1 cellular context compared by ENCODE assay signal in the genomic region with DNA sequence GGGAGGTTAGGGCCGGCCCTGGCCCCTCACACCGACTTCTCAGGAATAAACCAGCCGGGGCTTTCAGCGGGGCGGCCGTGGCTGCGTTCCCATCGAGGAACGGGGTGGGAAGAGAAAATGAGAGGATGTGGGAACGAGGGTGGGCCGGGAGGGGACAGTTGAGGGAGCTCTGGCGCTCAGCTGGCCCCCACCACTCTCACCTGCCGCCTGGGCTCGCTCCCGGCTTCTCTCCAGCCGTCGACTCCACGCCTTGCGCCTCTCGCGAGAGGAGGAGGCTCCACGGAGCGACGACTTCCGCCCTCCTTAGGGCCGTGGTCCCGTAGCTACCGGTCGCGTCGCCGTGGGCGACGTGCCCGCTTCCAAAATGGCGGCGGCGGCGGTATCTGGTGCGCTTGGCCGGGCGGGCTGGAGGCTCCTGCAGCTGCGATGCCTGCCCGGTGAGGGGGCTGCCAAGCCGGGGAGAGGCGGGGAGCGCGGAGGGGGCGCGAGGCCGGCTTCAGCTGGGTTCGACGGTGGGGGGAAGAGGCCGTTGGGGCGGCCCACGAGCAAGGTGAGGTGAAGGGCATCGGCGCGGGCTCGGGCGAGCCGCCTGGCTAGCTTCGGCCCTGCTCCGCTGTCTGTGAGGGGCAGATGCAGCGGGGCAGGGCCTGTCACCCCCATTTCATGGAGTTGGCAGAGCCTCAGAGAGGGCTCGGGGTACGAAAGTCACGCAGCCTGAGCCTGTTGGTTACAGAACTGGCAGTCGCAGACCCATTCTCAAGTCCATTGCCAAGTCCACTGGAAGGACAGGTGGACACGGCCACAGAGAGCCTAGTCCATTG.
TF ChIP-seq lines count a peak whose summit lies in the region.

Gene CIAPIN1, minus strand, starts transcription at position 244 of the 821 bp plus-strand sequence. CDS start 6,457 bp downstream, outside the sequence.
Gene COQ9, plus strand, starts transcription at position 338 of the 821 bp plus-strand sequence. Its CDS starts 27 bp downstream, at position 365.

TF ChIP-seq in K562, 482 proteins besides CTCF, POLR2A, EP300 and RAD21 (continued from another document and continues in another):
- TF ChIP-seq, protein P1, sequence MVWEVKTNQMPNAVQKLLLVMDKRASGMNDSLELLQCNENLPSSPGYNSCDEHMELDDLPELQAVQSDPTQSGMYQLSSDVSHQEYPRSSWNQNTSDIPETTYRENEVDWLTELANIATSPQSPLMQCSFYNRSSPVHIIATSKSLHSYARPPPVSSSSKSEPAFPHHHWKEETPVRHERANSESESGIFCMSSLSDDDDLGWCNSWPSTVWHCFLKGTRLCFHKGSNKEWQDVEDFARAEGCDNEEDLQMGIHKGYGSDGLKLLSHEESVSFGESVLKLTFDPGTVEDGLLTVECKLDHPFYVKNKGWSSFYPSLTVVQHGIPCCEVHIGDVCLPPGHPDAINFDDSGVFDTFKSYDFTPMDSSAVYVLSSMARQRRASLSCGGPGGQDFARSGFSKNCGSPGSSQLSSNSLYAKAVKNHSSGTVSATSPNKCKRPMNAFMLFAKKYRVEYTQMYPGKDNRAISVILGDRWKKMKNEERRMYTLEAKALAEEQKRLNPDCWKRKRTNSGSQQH (CRISPR knock-in tag; IDR thresholded peaks at IDR 0.05): no peak
- TF ChIP-seq BCL6 (CRISPR knock-in tag; IDR thresholded peaks at IDR 0.05) (no peak), ZNF584 (CRISPR knock-in tag; IDR thresholded peaks at IDR 0.05; ENCODE audit: low read depth) (no peak), ZNF263 (CRISPR knock-in tag; IDR thresholded peaks at IDR 0.05; ENCODE audit: borderline replicate concordance) (no peak; the same call in 1 of the 2 replicates), TARDBP (IDR thresholded peaks at IDR 0.05) (no peak), ESRRB (CRISPR knock-in tag; IDR thresholded peaks at IDR 0.05; ENCODE audit: borderline replicate concordance) (no peak), HMGN3 (IDR thresholded peaks at IDR 0.05; ENCODE audit: borderline replicate concordance, extremely low read depth, insufficient read length, low read depth, low read length) (peak; percentile 54), RBM14 (IDR thresholded peaks at IDR 0.05; ENCODE audit: borderline replicate concordance, insufficient read depth, low read depth, low read length) (no peak), BCOR (IDR thresholded peaks at IDR 0.05) (no peak), ZSCAN32 (CRISPR knock-in tag; IDR thresholded peaks at IDR 0.05) (no peak), CBFA2T3 (IDR thresholded peaks at IDR 0.05) (no peak), MAFF (IDR thresholded peaks at IDR 0.05; ENCODE audit: low read length) (peak; percentile 79; the same call in 1 of the 2 replicates), GATA2 (CRISPR knock-in tag; IDR thresholded peaks at IDR 0.05) (no peak), ZNF124 (CRISPR knock-in tag; IDR thresholded peaks at IDR 0.05) (no peak), U2AF1 (optimal IDR thresholded peaks at IDR 0.05; ENCODE audit: low read depth, low read length) (peak; percentile 52), TBL1XR1 (IDR thresholded peaks at IDR 0.05; ENCODE audit: low read length in 2 of 2) (no peak; a peak in 1 of 4 replicates), STAT5B (CRISPR knock-in tag; IDR thresholded peaks at IDR 0.05) (no peak), NCOA1 (IDR thresholded peaks at IDR 0.05; ENCODE audit: low read depth) (no peak), PHF8 (IDR thresholded peaks at IDR 0.05; ENCODE audit: borderline replicate concordance, low read length) (peak; percentile 91), YY1 (IDR thresholded peaks at IDR 0.05; ENCODE audit: borderline replicate concordance in 1 of 3, control insufficient read depth in 1 of 3, extremely low read depth in 1 of 3, insufficient read depth in 3 of 3, insufficient read length in 1 of 3, insufficient replicate concordance in 2 of 3, low read depth in 1 of 3, low read length in 2 of 3) (peak; percentile 98 to 100 (median 99)), POLR2AphosphoS5 (IDR thresholded peaks at IDR 0.05; ENCODE audit: control insufficient read depth, insufficient read depth, low read depth, low read length) (peak; percentile 87; the same call in 1 of the 2 replicates), SRSF9 (IDR thresholded peaks at IDR 0.05; ENCODE audit: borderline replicate concordance, low read depth, low read length) (no peak), BMI1 (IDR thresholded peaks at IDR 0.05; ENCODE audit: low read length) (no peak), PKNOX1 (IDR thresholded peaks at IDR 0.05) (no peak)
- TF ChIP-seq, protein P2, sequence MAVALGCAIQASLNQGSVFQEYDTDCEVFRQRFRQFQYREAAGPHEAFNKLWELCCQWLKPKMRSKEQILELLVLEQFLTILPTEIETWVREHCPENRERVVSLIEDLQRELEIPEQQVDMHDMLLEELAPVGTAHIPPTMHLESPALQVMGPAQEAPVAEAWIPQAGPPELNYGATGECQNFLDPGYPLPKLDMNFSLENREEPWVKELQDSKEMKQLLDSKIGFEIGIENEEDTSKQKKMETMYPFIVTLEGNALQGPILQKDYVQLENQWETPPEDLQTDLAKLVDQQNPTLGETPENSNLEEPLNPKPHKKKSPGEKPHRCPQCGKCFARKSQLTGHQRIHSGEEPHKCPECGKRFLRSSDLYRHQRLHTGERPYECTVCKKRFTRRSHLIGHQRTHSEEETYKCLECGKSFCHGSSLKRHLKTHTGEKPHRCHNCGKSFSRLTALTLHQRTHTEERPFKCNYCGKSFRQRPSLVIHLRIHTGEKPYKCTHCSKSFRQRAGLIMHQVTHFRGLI (CRISPR knock-in tag; IDR thresholded peaks at IDR 0.05): no peak
- TF ChIP-seq, protein P3, sequence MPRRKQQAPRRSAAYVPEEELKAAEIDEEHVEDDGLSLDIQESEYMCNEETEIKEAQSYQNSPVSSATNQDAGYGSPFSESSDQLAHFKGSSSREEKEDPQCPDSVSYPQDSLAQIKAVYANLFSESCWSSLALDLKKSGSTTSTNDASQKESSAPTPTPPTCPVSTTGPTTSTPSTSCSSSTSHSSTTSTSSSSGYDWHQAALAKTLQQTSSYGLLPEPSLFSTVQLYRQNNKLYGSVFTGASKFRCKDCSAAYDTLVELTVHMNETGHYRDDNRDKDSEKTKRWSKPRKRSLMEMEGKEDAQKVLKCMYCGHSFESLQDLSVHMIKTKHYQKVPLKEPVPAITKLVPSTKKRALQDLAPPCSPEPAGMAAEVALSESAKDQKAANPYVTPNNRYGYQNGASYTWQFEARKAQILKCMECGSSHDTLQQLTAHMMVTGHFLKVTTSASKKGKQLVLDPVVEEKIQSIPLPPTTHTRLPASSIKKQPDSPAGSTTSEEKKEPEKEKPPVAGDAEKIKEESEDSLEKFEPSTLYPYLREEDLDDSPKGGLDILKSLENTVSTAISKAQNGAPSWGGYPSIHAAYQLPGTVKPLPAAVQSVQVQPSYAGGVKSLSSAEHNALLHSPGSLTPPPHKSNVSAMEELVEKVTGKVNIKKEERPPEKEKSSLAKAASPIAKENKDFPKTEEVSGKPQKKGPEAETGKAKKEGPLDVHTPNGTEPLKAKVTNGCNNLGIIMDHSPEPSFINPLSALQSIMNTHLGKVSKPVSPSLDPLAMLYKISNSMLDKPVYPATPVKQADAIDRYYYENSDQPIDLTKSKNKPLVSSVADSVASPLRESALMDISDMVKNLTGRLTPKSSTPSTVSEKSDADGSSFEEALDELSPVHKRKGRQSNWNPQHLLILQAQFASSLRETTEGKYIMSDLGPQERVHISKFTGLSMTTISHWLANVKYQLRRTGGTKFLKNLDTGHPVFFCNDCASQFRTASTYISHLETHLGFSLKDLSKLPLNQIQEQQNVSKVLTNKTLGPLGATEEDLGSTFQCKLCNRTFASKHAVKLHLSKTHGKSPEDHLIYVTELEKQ (CRISPR knock-in tag; IDR thresholded peaks at IDR 0.05): no peak
- TF ChIP-seq, protein P4, sequence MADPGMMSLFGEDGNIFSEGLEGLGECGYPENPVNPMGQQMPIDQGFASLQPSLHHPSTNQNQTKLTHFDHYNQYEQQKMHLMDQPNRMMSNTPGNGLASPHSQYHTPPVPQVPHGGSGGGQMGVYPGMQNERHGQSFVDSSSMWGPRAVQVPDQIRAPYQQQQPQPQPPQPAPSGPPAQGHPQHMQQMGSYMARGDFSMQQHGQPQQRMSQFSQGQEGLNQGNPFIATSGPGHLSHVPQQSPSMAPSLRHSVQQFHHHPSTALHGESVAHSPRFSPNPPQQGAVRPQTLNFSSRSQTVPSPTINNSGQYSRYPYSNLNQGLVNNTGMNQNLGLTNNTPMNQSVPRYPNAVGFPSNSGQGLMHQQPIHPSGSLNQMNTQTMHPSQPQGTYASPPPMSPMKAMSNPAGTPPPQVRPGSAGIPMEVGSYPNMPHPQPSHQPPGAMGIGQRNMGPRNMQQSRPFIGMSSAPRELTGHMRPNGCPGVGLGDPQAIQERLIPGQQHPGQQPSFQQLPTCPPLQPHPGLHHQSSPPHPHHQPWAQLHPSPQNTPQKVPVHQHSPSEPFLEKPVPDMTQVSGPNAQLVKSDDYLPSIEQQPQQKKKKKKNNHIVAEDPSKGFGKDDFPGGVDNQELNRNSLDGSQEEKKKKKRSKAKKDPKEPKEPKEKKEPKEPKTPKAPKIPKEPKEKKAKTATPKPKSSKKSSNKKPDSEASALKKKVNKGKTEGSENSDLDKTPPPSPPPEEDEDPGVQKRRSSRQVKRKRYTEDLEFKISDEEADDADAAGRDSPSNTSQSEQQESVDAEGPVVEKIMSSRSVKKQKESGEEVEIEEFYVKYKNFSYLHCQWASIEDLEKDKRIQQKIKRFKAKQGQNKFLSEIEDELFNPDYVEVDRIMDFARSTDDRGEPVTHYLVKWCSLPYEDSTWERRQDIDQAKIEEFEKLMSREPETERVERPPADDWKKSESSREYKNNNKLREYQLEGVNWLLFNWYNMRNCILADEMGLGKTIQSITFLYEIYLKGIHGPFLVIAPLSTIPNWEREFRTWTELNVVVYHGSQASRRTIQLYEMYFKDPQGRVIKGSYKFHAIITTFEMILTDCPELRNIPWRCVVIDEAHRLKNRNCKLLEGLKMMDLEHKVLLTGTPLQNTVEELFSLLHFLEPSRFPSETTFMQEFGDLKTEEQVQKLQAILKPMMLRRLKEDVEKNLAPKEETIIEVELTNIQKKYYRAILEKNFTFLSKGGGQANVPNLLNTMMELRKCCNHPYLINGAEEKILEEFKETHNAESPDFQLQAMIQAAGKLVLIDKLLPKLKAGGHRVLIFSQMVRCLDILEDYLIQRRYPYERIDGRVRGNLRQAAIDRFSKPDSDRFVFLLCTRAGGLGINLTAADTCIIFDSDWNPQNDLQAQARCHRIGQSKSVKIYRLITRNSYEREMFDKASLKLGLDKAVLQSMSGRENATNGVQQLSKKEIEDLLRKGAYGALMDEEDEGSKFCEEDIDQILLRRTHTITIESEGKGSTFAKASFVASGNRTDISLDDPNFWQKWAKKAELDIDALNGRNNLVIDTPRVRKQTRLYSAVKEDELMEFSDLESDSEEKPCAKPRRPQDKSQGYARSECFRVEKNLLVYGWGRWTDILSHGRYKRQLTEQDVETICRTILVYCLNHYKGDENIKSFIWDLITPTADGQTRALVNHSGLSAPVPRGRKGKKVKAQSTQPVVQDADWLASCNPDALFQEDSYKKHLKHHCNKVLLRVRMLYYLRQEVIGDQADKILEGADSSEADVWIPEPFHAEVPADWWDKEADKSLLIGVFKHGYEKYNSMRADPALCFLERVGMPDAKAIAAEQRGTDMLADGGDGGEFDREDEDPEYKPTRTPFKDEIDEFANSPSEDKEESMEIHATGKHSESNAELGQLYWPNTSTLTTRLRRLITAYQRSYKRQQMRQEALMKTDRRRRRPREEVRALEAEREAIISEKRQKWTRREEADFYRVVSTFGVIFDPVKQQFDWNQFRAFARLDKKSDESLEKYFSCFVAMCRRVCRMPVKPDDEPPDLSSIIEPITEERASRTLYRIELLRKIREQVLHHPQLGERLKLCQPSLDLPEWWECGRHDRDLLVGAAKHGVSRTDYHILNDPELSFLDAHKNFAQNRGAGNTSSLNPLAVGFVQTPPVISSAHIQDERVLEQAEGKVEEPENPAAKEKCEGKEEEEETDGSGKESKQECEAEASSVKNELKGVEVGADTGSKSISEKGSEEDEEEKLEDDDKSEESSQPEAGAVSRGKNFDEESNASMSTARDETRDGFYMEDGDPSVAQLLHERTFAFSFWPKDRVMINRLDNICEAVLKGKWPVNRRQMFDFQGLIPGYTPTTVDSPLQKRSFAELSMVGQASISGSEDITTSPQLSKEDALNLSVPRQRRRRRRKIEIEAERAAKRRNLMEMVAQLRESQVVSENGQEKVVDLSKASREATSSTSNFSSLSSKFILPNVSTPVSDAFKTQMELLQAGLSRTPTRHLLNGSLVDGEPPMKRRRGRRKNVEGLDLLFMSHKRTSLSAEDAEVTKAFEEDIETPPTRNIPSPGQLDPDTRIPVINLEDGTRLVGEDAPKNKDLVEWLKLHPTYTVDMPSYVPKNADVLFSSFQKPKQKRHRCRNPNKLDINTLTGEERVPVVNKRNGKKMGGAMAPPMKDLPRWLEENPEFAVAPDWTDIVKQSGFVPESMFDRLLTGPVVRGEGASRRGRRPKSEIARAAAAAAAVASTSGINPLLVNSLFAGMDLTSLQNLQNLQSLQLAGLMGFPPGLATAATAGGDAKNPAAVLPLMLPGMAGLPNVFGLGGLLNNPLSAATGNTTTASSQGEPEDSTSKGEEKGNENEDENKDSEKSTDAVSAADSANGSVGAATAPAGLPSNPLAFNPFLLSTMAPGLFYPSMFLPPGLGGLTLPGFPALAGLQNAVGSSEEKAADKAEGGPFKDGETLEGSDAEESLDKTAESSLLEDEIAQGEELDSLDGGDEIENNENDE (IDR thresholded peaks at IDR 0.05; ENCODE audit: low read depth, low read length): no peak
- TF ChIP-seq, protein P5, sequence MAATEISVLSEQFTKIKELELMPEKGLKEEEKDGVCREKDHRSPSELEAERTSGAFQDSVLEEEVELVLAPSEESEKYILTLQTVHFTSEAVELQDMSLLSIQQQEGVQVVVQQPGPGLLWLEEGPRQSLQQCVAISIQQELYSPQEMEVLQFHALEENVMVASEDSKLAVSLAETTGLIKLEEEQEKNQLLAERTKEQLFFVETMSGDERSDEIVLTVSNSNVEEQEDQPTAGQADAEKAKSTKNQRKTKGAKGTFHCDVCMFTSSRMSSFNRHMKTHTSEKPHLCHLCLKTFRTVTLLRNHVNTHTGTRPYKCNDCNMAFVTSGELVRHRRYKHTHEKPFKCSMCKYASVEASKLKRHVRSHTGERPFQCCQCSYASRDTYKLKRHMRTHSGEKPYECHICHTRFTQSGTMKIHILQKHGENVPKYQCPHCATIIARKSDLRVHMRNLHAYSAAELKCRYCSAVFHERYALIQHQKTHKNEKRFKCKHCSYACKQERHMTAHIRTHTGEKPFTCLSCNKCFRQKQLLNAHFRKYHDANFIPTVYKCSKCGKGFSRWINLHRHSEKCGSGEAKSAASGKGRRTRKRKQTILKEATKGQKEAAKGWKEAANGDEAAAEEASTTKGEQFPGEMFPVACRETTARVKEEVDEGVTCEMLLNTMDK (IDR thresholded peaks at IDR 0.05; ENCODE audit: borderline replicate concordance, insufficient read depth, low read depth, low read length, poor library complexity, severe bottlenecking): no peak
- TF ChIP-seq, protein P6, sequence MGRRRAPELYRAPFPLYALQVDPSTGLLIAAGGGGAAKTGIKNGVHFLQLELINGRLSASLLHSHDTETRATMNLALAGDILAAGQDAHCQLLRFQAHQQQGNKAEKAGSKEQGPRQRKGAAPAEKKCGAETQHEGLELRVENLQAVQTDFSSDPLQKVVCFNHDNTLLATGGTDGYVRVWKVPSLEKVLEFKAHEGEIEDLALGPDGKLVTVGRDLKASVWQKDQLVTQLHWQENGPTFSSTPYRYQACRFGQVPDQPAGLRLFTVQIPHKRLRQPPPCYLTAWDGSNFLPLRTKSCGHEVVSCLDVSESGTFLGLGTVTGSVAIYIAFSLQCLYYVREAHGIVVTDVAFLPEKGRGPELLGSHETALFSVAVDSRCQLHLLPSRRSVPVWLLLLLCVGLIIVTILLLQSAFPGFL (CRISPR knock-in tag; IDR thresholded peaks at IDR 0.05): no peak
